ENCODE assay signal across 1 cellular context in the genomic region with DNA sequence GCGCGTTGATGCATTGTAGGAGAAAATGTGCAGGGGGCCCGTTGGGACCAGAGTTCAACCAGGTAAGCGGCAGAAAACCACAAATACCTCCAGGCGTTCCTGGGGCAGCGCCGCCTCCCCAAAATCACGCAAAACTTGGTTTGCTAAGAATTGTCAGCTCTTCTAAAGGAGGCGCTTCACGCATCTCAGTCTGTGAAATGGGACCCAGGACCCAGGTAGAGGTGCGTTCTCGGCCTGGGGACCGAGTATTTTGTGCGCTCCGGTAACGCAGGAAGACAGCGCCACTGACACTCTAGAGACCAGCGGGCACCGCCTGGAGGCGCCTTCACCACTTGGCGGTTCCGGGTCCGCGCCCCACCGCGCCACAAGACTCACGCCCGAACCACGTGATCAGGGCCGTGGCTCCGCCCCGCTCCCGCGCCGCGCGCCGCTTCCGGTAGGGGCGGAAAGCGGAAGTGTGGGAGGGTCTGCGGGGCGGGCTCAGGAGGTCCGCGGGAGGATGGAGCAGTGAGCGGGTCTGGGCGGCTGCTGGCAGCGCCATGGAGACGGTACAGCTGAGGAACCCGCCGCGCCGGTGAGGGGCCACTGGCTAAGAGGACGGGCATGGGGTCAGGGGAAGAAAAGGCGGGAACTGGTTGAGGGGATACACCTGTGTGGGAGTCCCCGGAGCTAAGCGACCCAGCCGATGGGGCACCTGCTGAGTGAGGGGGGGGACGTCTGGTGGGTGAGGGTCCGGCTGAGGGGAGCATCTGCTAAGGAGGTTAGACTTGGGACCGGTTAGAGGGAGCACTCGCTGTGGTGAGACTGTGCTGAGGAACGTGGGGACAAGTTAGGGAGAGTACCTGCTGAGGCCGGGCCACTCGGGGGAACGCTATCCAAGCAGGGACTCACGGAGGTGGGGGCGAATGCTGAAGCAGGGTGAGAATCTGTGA.
A peak's percentile ranks its signal among the peaks of the same experiment; 100 is the strongest.
TF ChIP-seq lines count a peak whose summit lies in the region.

Gene STK4 (plus strand): TSS at position 483 of the 932 bp plus-strand sequence. CDS start 57 bp downstream, at position 540.

TF ChIP-seq in HepG2, 621 proteins besides CTCF, POLR2A, EP300 and RAD21 (continued from another document and continues in another):
- TF ChIP-seq GPBP1L1 (CRISPR knock-in tag; IDR thresholded peaks at IDR 0.05) = no peak
- peak; percentile 97 for TF ChIP-seq IRF9 (CRISPR knock-in tag; IDR thresholded peaks at IDR 0.05; ENCODE audit: borderline replicate concordance)
- peak; percentile 46 for TF ChIP-seq STAG1 (CRISPR knock-in tag; IDR thresholded peaks at IDR 0.05)
- TF ChIP-seq FOXP4 (CRISPR knock-in tag; IDR thresholded peaks at IDR 0.05) = peak; percentile 85
- TF ChIP-seq ZC3H13 (CRISPR knock-in tag; IDR thresholded peaks at IDR 0.05) = peak; percentile 93; the same call in 1 of the 2 replicates
- peak; percentile 98 for TF ChIP-seq SAFB2 (CRISPR knock-in tag; IDR thresholded peaks at IDR 0.05; ENCODE audit: borderline replicate concordance, low read depth)
- TF ChIP-seq DDIT3 (CRISPR knock-in tag; IDR thresholded peaks at IDR 0.05) = no peak; the same call in 1 of the 2 replicates
- peak; percentile 99 for TF ChIP-seq ZNF350 (CRISPR knock-in tag; IDR thresholded peaks at IDR 0.05; ENCODE audit: borderline replicate concordance, low read depth)
- peak; percentile 92 for TF ChIP-seq CBFB (CRISPR knock-in tag; IDR thresholded peaks at IDR 0.05)
- TF ChIP-seq MTF2 (CRISPR knock-in tag; IDR thresholded peaks at IDR 0.05; ENCODE audit: borderline replicate concordance) = 0 out of 2 replicates have a peak, but pooled peaks have one; percentile 78
- peak; percentile 92; the same call in 1 of the 2 replicates for TF ChIP-seq ZNF296 (CRISPR knock-in tag; conservative IDR thresholded peaks at IDR 0.05)
- TF ChIP-seq HMG20B (CRISPR knock-in tag; conservative IDR thresholded peaks at IDR 0.05) = no peak
- TF ChIP-seq FOXK1 (CRISPR knock-in tag; IDR thresholded peaks at IDR 0.05; ENCODE audit: borderline replicate concordance, low read depth) = peak; percentile 91
- peak; percentile 93 for TF ChIP-seq AKAP8 (CRISPR knock-in tag; IDR thresholded peaks at IDR 0.05)
- TF ChIP-seq ZNF709 (CRISPR knock-in tag; IDR thresholded peaks at IDR 0.05) = peak; percentile 99
- peak; percentile 97 for TF ChIP-seq SP4 (CRISPR knock-in tag; IDR thresholded peaks at IDR 0.05)
- peak; percentile 94 for TF ChIP-seq ZNF546 (CRISPR knock-in tag; conservative IDR thresholded peaks at IDR 0.05)
- peak; percentile 96 for TF ChIP-seq ZNF781 (CRISPR knock-in tag; IDR thresholded peaks at IDR 0.05; ENCODE audit: borderline replicate concordance, not compliant biosample characterization)
- peak; percentile 95 for TF ChIP-seq WIZ (CRISPR knock-in tag; IDR thresholded peaks at IDR 0.05)
- TF ChIP-seq ZBTB1 (CRISPR knock-in tag; IDR thresholded peaks at IDR 0.05; ENCODE audit: borderline replicate concordance) = no peak
- no peak for TF ChIP-seq ZNF549 (CRISPR knock-in tag; IDR thresholded peaks at IDR 0.05)
- TF ChIP-seq ZNF230 (CRISPR knock-in tag; IDR thresholded peaks at IDR 0.05) = peak; percentile 92
- peak; percentile 67; the same call in 1 of the 2 replicates for TF ChIP-seq MIXL1 (CRISPR knock-in tag; IDR thresholded peaks at IDR 0.05)
- TF ChIP-seq, protein P1, sequence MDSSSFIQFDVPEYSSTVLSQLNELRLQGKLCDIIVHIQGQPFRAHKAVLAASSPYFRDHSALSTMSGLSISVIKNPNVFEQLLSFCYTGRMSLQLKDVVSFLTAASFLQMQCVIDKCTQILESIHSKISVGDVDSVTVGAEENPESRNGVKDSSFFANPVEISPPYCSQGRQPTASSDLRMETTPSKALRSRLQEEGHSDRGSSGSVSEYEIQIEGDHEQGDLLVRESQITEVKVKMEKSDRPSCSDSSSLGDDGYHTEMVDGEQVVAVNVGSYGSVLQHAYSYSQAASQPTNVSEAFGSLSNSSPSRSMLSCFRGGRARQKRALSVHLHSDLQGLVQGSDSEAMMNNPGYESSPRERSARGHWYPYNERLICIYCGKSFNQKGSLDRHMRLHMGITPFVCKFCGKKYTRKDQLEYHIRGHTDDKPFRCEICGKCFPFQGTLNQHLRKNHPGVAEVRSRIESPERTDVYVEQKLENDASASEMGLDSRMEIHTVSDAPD (CRISPR knock-in tag; IDR thresholded peaks at IDR 0.05) = peak; percentile 64
- peak; percentile 71; the same call in 1 of the 2 replicates for TF ChIP-seq CBX5 (CRISPR knock-in tag; IDR thresholded peaks at IDR 0.05; ENCODE audit: borderline replicate concordance)
- TF ChIP-seq ZBTB20 (CRISPR knock-in tag; IDR thresholded peaks at IDR 0.05; ENCODE audit: borderline replicate concordance, low read depth) = peak; percentile 87
- TF ChIP-seq ZNF746 (CRISPR knock-in tag; IDR thresholded peaks at IDR 0.05) = peak; percentile 87
- peak; percentile 99 for TF ChIP-seq ZNF788 (CRISPR knock-in tag; IDR thresholded peaks at IDR 0.05; ENCODE audit: borderline replicate concordance)
- TF ChIP-seq ZNF225 (CRISPR knock-in tag; IDR thresholded peaks at IDR 0.05) = no peak
- peak; percentile 95 for TF ChIP-seq ZBTB38 (CRISPR knock-in tag; IDR thresholded peaks at IDR 0.05)
- peak; percentile 99 for TF ChIP-seq ZNF572 (CRISPR knock-in tag; IDR thresholded peaks at IDR 0.05)
- peak; percentile 58 for TF ChIP-seq SIX4 (CRISPR knock-in tag; IDR thresholded peaks at IDR 0.05)
- no peak; the same call in 1 of the 2 replicates for TF ChIP-seq ZNF589 (CRISPR knock-in tag; conservative IDR thresholded peaks at IDR 0.05)
- TF ChIP-seq, protein P2, sequence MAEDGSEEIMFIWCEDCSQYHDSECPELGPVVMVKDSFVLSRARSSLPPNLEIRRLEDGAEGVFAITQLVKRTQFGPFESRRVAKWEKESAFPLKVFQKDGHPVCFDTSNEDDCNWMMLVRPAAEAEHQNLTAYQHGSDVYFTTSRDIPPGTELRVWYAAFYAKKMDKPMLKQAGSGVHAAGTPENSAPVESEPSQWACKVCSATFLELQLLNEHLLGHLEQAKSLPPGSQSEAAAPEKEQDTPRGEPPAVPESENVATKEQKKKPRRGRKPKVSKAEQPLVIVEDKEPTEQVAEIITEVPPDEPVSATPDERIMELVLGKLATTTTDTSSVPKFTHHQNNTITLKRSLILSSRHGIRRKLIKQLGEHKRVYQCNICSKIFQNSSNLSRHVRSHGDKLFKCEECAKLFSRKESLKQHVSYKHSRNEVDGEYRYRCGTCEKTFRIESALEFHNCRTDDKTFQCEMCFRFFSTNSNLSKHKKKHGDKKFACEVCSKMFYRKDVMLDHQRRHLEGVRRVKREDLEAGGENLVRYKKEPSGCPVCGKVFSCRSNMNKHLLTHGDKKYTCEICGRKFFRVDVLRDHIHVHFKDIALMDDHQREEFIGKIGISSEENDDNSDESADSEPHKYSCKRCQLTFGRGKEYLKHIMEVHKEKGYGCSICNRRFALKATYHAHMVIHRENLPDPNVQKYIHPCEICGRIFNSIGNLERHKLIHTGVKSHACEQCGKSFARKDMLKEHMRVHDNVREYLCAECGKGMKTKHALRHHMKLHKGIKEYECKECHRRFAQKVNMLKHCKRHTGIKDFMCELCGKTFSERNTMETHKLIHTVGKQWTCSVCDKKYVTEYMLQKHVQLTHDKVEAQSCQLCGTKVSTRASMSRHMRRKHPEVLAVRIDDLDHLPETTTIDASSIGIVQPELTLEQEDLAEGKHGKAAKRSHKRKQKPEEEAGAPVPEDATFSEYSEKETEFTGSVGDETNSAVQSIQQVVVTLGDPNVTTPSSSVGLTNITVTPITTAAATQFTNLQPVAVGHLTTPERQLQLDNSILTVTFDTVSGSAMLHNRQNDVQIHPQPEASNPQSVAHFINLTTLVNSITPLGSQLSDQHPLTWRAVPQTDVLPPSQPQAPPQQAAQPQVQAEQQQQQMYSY (CRISPR knock-in tag; IDR thresholded peaks at IDR 0.05) = 0 out of 2 replicates have a peak, but pooled peaks have one; percentile 10
- peak; percentile 94 for TF ChIP-seq PCBP1 (IDR thresholded peaks at IDR 0.05; ENCODE audit: borderline replicate concordance, low read depth, low read length)
- TF ChIP-seq ZNF724P (CRISPR knock-in tag; IDR thresholded peaks at IDR 0.05; ENCODE audit: borderline replicate concordance) = peak; percentile 96
- peak; percentile 80; the same call in 1 of the 2 replicates for TF ChIP-seq TGIF2 (CRISPR knock-in tag; IDR thresholded peaks at IDR 0.05)
- TF ChIP-seq FOXO4 (CRISPR knock-in tag; conservative IDR thresholded peaks at IDR 0.05) = no peak
- TF ChIP-seq ZNF337 (CRISPR knock-in tag; IDR thresholded peaks at IDR 0.05; ENCODE audit: borderline replicate concordance, low read depth) = peak; percentile 98
- TF ChIP-seq ZNF224 (CRISPR knock-in tag; IDR thresholded peaks at IDR 0.05) = peak; percentile 97
- TF ChIP-seq MBD4 (IDR thresholded peaks at IDR 0.05; ENCODE audit: borderline replicate concordance, low read length) = no peak
- TF ChIP-seq, protein P3, sequence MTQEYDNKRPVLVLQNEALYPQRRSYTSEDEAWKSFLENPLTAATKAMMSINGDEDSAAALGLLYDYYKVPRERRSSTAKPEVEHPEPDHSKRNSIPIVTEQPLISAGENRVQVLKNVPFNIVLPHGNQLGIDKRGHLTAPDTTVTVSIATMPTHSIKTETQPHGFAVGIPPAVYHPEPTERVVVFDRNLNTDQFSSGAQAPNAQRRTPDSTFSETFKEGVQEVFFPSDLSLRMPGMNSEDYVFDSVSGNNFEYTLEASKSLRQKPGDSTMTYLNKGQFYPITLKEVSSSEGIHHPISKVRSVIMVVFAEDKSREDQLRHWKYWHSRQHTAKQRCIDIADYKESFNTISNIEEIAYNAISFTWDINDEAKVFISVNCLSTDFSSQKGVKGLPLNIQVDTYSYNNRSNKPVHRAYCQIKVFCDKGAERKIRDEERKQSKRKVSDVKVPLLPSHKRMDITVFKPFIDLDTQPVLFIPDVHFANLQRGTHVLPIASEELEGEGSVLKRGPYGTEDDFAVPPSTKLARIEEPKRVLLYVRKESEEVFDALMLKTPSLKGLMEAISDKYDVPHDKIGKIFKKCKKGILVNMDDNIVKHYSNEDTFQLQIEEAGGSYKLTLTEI (CRISPR knock-in tag; conservative IDR thresholded peaks at IDR 0.05) = no peak
- TF ChIP-seq, protein P4, sequence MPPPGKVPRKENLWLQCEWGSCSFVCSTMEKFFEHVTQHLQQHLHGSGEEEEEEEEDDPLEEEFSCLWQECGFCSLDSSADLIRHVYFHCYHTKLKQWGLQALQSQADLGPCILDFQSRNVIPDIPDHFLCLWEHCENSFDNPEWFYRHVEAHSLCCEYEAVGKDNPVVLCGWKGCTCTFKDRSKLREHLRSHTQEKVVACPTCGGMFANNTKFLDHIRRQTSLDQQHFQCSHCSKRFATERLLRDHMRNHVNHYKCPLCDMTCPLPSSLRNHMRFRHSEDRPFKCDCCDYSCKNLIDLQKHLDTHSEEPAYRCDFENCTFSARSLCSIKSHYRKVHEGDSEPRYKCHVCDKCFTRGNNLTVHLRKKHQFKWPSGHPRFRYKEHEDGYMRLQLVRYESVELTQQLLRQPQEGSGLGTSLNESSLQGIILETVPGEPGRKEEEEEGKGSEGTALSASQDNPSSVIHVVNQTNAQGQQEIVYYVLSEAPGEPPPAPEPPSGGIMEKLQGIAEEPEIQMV (CRISPR knock-in tag; IDR thresholded peaks at IDR 0.05; ENCODE audit: low read depth) = peak; percentile 98
- TF ChIP-seq TFAP4 (IDR thresholded peaks at IDR 0.05; ENCODE audit: borderline replicate concordance, low read depth) = peak; percentile 92
- TF ChIP-seq NONO (IDR thresholded peaks at IDR 0.05) = no peak
- peak; percentile 99 for TF ChIP-seq NONO (CRISPR knock-in tag; conservative IDR thresholded peaks at IDR 0.05)
